ENCODE assay signal across 8 cellular contexts in the genomic region with DNA sequence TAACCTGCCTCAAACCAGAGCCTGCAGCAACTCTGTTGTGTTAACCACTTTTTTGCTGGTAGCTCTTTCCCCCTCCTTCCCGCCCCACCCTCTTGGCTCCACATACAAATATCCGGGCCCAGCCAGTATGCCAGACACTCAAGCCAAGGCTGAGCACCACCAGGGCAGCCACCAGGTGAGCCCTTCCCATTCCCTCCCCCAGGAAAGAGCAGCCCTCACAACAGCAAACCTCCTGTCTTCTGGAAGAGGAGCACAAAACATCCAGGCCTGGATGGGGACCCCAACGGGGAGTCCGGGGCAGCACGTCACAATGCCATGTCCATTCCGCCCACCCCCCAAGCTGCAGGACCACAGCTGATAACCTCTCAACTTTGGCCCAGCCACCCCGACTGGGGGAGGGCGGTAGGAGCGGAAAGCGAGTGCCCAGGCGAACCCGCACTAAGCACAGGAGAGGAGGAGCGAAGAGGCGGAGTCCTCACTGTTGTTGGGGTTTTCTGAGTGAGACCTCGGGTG. TPM values are rescaled to one million over a fixed set of nuclear protein-coding genes. Genes with fewer than 3 reads are reported as not detected.
DNase-seq lines count a peak whose midpoint lies in the region; TF ChIP-seq lines count a peak whose summit lies in the region.

No MANE protein-coding gene starts in this region.

- peaks cover 16% of the 10 kb centered on the region for H3K36me3 Mint-ChIP-seq in nephron (ENCODE audit: low read depth)

- 17% methylated on average over 2 of the region's 15 CpGs for WGBS in esophagus muscularis mucosa

- H3K27me3 ChIP-seq in esophagus muscularis mucosa: no peaks in the 10 kb centered on the region
- H3K27me3 ChIP-seq in tibial artery: no peaks in the 10 kb centered on the region

- H3K4me3 Mint-ChIP-seq in nephron: peak overlapping the region; percentile 89 to 92 (median 91)

- TF ChIP-seq EP300 in esophagus muscularis mucosa (IDR thresholded peaks at IDR 0.05): no peak

- no peaks in the 10 kb centered on the region for H3K9me3 Mint-ChIP-seq in nephron

- TF ChIP-seq CTCF in AG09309 (IDR thresholded peaks at IDR 0.05; ENCODE audit: control insufficient read depth, insufficient read depth, low read depth, low read length, missing control alignments): peak; percentile 1
- no peak for TF ChIP-seq CTCF in esophagus muscularis mucosa (IDR thresholded peaks at IDR 0.05)
- TF ChIP-seq CTCF in nephron (IDR thresholded peaks at IDR 0.05; ENCODE audit: unreplicated experiment in 3 of 3): no peak
- no peak for TF ChIP-seq CTCF in tibial artery (IDR thresholded peaks at IDR 0.05)

- no peaks in the 10 kb centered on the region for H3K9me3 ChIP-seq in esophagus muscularis mucosa
- no peaks in the 10 kb centered on the region for H3K9me3 ChIP-seq in tibial artery

- H3K4me1 ChIP-seq in esophagus muscularis mucosa: peaks cover 42 to 56% (median 47%) of the 10 kb centered on the region in 4 donors
- peaks cover 0 to 52% (median 32%) of the 10 kb centered on the region in 4 donors for H3K4me1 ChIP-seq in tibial artery

- intact Hi-C loops in esophagus muscularis mucosa (cut with DNase I): loop anchor here (2.0 kb wide), 1 partner anchor 54 kb away; the partner anchor contains the start of gene PSMD3
- intact Hi-C loops in tibial artery (cut with DNase I; ENCODE audit: low total_unique reads): no loop called here

- H3K4me3 ChIP-seq in AG09309 (ENCODE audit: control insufficient read depth, low read depth, low read length) (peak overlapping the region; percentile 86), esophagus muscularis mucosa (peak overlapping the region; percentile 80 to 92 (median 91)), tibial artery (peak overlapping the region; percentile 88 to 96)

- H3K36me3 ChIP-seq in esophagus muscularis mucosa (peaks cover 22 to 27% (median 24%) of the 10 kb centered on the region in 4 donors), tibial artery (peaks cover 14 to 27% (median 25%) of the 10 kb centered on the region in 3 donors)

- DNase-seq in AG09309 (ENCODE audit: low read depth) (no peak), GM19238 (ENCODE audit: insufficient read length, low spot score) (peak; percentile 51), NCI-H2227 treated with DMSO at 0.1 percent for 48 hours (lab: John Stamatoyannopoulos, UW) (peak; percentile 18), activated T-cell treated with anti-CD3 and anti-CD28 coated beads for 24 hours (ENCODE audit: low read depth) (peak; percentile 44), esophagus muscularis mucosa (ENCODE audit: extremely low spot score) (no peak), tibial artery (peak in 1 of 2 donors; percentile 71), NCI-H1694 (lab: John Stamatoyannopoulos, UW) (no peak)

- H3K27ac Mint-ChIP-seq in nephron: peak overlapping the region; percentile 64 to 94 (median 87)

- H3K27ac ChIP-seq in esophagus muscularis mucosa (replicated peaks in 1 of 4): peak overlapping the region; percentile 89 to 94 (median 93)
- H3K27ac ChIP-seq in tibial artery: peak overlapping the region; percentile 95 to 97

- H3K4me1 Mint-ChIP-seq in nephron: peaks cover 37% of the 10 kb centered on the region

- TF ChIP-seq POLR2A in esophagus muscularis mucosa (IDR thresholded peaks at IDR 0.05; ENCODE audit: low read depth): no peak

- no peaks in the 10 kb centered on the region for H3K27me3 Mint-ChIP-seq in nephron (ENCODE audit: low read depth)

RNA-seq across cellular contexts. Expression of gene ORMDL3, which starts 0.8 kb away (rescaled TPM):
- total RNA-seq in esophagus muscularis mucosa: 10 to 100 TPM; 33.2 to 68.6 (median 45.9) TPM

RNA-seq across cellular contexts. Expression of gene LRRC3C, which starts 0.9 kb away (rescaled TPM):
- not detected for total RNA-seq in esophagus muscularis mucosa

RNA-seq across cellular contexts. Expression of gene GSDMB, which starts 8.2 kb away (rescaled TPM):
- 1 to 10 TPM; 1.7 to 7.1 (median 2.7) TPM for total RNA-seq in esophagus muscularis mucosa

RNA-seq across cellular contexts. Expression of gene GSDMA, which starts 36.2 kb away (rescaled TPM):
- total RNA-seq in esophagus muscularis mucosa: under 1 TPM in 3 of 4 donors, not detected in 1; 0.11 to 0.99 (median 0.45) TPM

RNA-seq across cellular contexts. Expression of gene PSMD3, which starts 54.0 kb away (rescaled TPM):
- total RNA-seq in esophagus muscularis mucosa: 100 to 1,000 TPM in 1 of 4 donors, 10 to 100 TPM in 3; 58.1 to 117 (median 84.0) TPM

Comparison
In these comparisons a context has a peak if more than half of its experiments do, and no peak if none do; other contexts are left out.
1. DNase-seq: peak in GM19238 (single experiment), NCI-H2227 treated with DMSO at 0.1 percent for 48 hours (single experiment) and activated T-cell treated with anti-CD3 and anti-CD28 coated beads for 24 hours (single experiment); none in AG09309 (single experiment), esophagus muscularis mucosa (single experiment) and NCI-H1694 (single experiment).
2. Peak in every context shown above with its lines, with median percentiles within 50 percentile points of each other: H3K4me3 ChIP-seq.